In genomic region chr13:26708007-26708297, GRCh38 we compare ENCODE assay signal across 1 cellular context.
TF ChIP-seq lines count a peak whose summit lies in the region.

No MANE protein-coding gene starts in this region.

TF ChIP-seq in GM23338, 12 proteins besides CTCF, POLR2A, EP300 and RAD21 (continued from another document):
- no peak for TF ChIP-seq ETS1 (IDR thresholded peaks at IDR 0.05)
- TF ChIP-seq NANOG (IDR thresholded peaks at IDR 0.05; ENCODE audit: borderline replicate concordance), result no peak
